Comparison of ENCODE assay signal across 8 cellular contexts in genomic region chr12:123363743-123364531, GRCh38. TPM values are rescaled to one million over a fixed set of nuclear protein-coding genes. Genes with fewer than 3 reads are reported as not detected.
A peak's percentile ranks its signal among the peaks of the same experiment; 100 is the strongest.
DNase-seq lines count a peak whose midpoint lies in the region; ATAC-seq, FAIRE-seq and TF ChIP-seq lines count a peak whose summit lies in the region.

No MANE protein-coding gene starts in this region.

- H3K4me3 ChIP-seq in GM12865 (ENCODE audit: low read depth, low read length) (peak overlapping the region; percentile 70), NT2/D1 (ENCODE audit: insufficient read length, low read depth) (peak overlapping the region; percentile 91)

- H3K4me3 Mint-ChIP-seq in progenitor cell of endocrine pancreas (ENCODE audit: low read depth) = peak overlapping the region; percentile 91

- peaks cover 2% of the 10 kb centered on the region for H3K4me1 ChIP-seq in NT2/D1 (ENCODE audit: insufficient read depth, insufficient read length)

- peaks cover 11% of the 10 kb centered on the region for H3K36me3 ChIP-seq in NT2/D1 (ENCODE audit: insufficient read depth, insufficient read length, low read length)

- H3K27me3 ChIP-seq in NT2/D1 (ENCODE audit: insufficient read depth, insufficient read length) = no peaks in the 10 kb centered on the region

- peak overlapping the region; percentile 96 for H3K9ac ChIP-seq in NT2/D1 (ENCODE audit: insufficient read length, low read depth)

- no peak for FAIRE-seq in RCC 7860 (lab: Jason Lieb, UNC)

- H3K36me3 Mint-ChIP-seq in progenitor cell of endocrine pancreas (ENCODE audit: insufficient read depth) = no peaks in the 10 kb centered on the region

- ATAC-seq in HG02759 (IDR thresholded peaks at IDR 0.05; ENCODE audit: unreplicated experiment) (peak; percentile 7), GM18511 (IDR thresholded peaks at IDR 0.05; ENCODE audit: unreplicated experiment) (no peak)

- no peaks in the 10 kb centered on the region for H3K9me3 ChIP-seq in NT2/D1 (ENCODE audit: insufficient read depth, low read length)

- H3K4me1 Mint-ChIP-seq in progenitor cell of endocrine pancreas (ENCODE audit: low read depth) = peaks cover 9% of the 10 kb centered on the region

- H3K9me3 Mint-ChIP-seq in progenitor cell of endocrine pancreas (ENCODE audit: low read depth) = no peaks in the 10 kb centered on the region

- peak overlapping the region; percentile 95 for H3K27ac Mint-ChIP-seq in progenitor cell of endocrine pancreas

- no peaks in the 10 kb centered on the region for H3K27me3 Mint-ChIP-seq in progenitor cell of endocrine pancreas

- no peak for TF ChIP-seq CTCF in GM12865 (IDR thresholded peaks at IDR 0.05; ENCODE audit: insufficient read depth, low read depth, low read length, missing control alignments)
- TF ChIP-seq CTCF in progenitor cell of endocrine pancreas (IDR thresholded peaks at IDR 0.05; ENCODE audit: unreplicated experiment) = no peak

- intact Hi-C loops in head of caudate nucleus (cut with DNase I) = loop anchor here (2.0 kb wide), 1 partner anchor 25 kb away; no protein-coding TSS in a partner anchor

- DNase-seq in GM12865 (ENCODE audit: low read depth) (peak; percentile 43), NT2/D1 (ENCODE audit: low read depth, low spot score) (no peak), head of caudate nucleus (peak in 30 of 42 donors; percentile 7 to 58 (median 25)), progenitor cell of endocrine pancreas (ENCODE audit: low spot score, unreplicated experiment) (peak; percentile 21), RCC 7860 (ENCODE audit: low spot score) (no peak)
- peak in 3 of 4 experiments; percentile 12 to 35 (median 15) for DNase-seq in activated naive CD4-positive, alpha-beta T cell (lab: John Stamatoyannopoulos, UW)

RNA-seq across cellular contexts. Expression of gene SBNO1, which starts 0.7 kb away (rescaled TPM):
- total RNA-seq in progenitor cell of endocrine pancreas = 45.7 and 46.9 TPM in 2 replicates

RNA-seq across cellular contexts. Expression of gene KMT5A, which starts 20.0 kb away (rescaled TPM):
- total RNA-seq in progenitor cell of endocrine pancreas = 42.4 and 48.9 TPM in 2 replicates

Comparison
In these comparisons a context has a peak if more than half of its experiments do, and no peak if none do; other contexts are left out.
1. DNase-seq: peak in GM12865 (single experiment), activated naive CD4-positive, alpha-beta T cell (3 of 4), head of caudate nucleus (30 of 42) and progenitor cell of endocrine pancreas (single experiment); none in NT2/D1 (single experiment) and RCC 7860 (single experiment).